In genomic region chr22:24954114-24954463, GRCh38 we compare ENCODE assay signal across 10 cellular contexts. TPM values are rescaled to one million over a fixed set of nuclear protein-coding genes. Genes with fewer than 3 reads are reported as not detected.
DNase-seq lines count a peak whose midpoint lies in the region; ATAC-seq and TF ChIP-seq lines count a peak whose summit lies in the region.
"Had no signal": no experiment of that assay in that cellular context is flagged by ENCODE, and none has a peak within 500 bp of the region (broad histone marks: within the 10 kb centered on the region; RNA-seq: fewer than 3 reads in every experiment).

No MANE protein-coding gene starts in this region.

- peaks cover 62% of the 10 kb centered on the region for H3K27me3 Mint-ChIP-seq in activated T-cell treated with anti-CD3 and anti-CD28 coated beads, Interleukin-2, amount 50 U/mL, for 72 hours (ENCODE audit: low read depth)
- peaks cover 51% of the 10 kb centered on the region for H3K27me3 Mint-ChIP-seq in activated T-cell treated with anti-CD3 and anti-CD28 coated beads, Interleukin-2, amount 50 U/mL, for 24 hours

- intact Hi-C loops in mammary epithelial cell (cut with micrococcal nuclease) (no loop called here), lower lobe of right lung (cut with DNase I) (loop anchor here (5.0 kb wide), 1 partner anchor 93 kb away; no protein-coding TSS in a partner anchor)

- peaks cover 12% of the 10 kb centered on the region for H3K4me1 Mint-ChIP-seq in activated T-cell treated with anti-CD3 and anti-CD28 coated beads, Interleukin-2, amount 50 U/mL, for 72 hours (ENCODE audit: low read depth)
- peaks cover 14% of the 10 kb centered on the region for H3K4me1 Mint-ChIP-seq in activated T-cell treated with anti-CD3 and anti-CD28 coated beads, Interleukin-2, amount 50 U/mL, for 24 hours (ENCODE audit: low read depth)

- BruUV-seq in mammary epithelial cell (replicated peaks; lab: Mats Ljungman, UMichigan) = TSS peak; percentile 26

- ATAC-seq in activated T-cell treated with anti-CD3 and anti-CD28 coated beads, Interleukin-2, amount 50 U/mL, for 72 hours (replicated peaks in 1 of 2) = no peak
- ATAC-seq in lower lobe of right lung = no peak

- CTCF ChIA-PET in mammary epithelial cell (lab: Charles Lee; ENCODE audit: low non-redundant PET) = no interaction called here

- H3K27me3 ChIP-seq in mammary epithelial cell (ENCODE audit: insufficient read depth, low read length) (no peaks in the 10 kb centered on the region), lower lobe of right lung (ENCODE audit: low read depth) (peaks cover 13% of the 10 kb centered on the region), tibial nerve (no peaks in the 10 kb centered on the region)

- peak overlapping the region; percentile 97 for H3K4me2 ChIP-seq in mammary epithelial cell (ENCODE audit: insufficient read depth, low read depth, low read length)

- H3K27ac Mint-ChIP-seq in activated T-cell treated with anti-CD3 and anti-CD28 coated beads, Interleukin-2, amount 50 U/mL, for 72 hours = no peak overlapping the region
- no peak overlapping the region for H3K27ac Mint-ChIP-seq in activated T-cell treated with anti-CD3 and anti-CD28 coated beads, Interleukin-2, amount 50 U/mL, for 24 hours

- no peaks in the 10 kb centered on the region for H4K20me1 ChIP-seq in mammary epithelial cell (ENCODE audit: insufficient read depth, low read length)

- H3K27ac ChIP-seq in mammary epithelial cell (ENCODE audit: insufficient read depth, low read depth, low read length) (peak overlapping the region; percentile 92), lower lobe of right lung (peak overlapping the region; percentile 79), tibial nerve (peak overlapping the region in 3 of 4 donors; percentile 85 to 88 (median 85))

- H3K36me3 Mint-ChIP-seq in activated T-cell treated with anti-CD3 and anti-CD28 coated beads, Interleukin-2, amount 50 U/mL, for 72 hours (ENCODE audit: insufficient read depth in 2 of 2) = no peaks in the 10 kb centered on the region
- no peaks in the 10 kb centered on the region for H3K36me3 Mint-ChIP-seq in activated T-cell treated with anti-CD3 and anti-CD28 coated beads, Interleukin-2, amount 50 U/mL, for 24 hours (ENCODE audit: low read depth)

- TF ChIP-seq CTCF in mammary epithelial cell (conservative IDR thresholded peaks at IDR 0.05 in 1 of 2, IDR thresholded peaks at IDR 0.05 in 1 of 2; ENCODE audit: extremely low read depth in 1 of 2, insufficient read depth in 1 of 2, low read depth in 1 of 2, low read length in 2 of 2) (no peak), lower lobe of right lung (IDR thresholded peaks at IDR 0.05) (no peak), tibial nerve (IDR thresholded peaks at IDR 0.05) (no peak)

- in situ Hi-C loops in mammary epithelial cell (cut with MboI; ENCODE audit: low sequenced_read_pairs in 2 of 2) = loop anchor here in 1 of 2 donors (5.0 kb wide), 1 partner anchor 93 kb away; no protein-coding TSS in a partner anchor

- no peaks in the 10 kb centered on the region for H3K9me3 ChIP-seq in mammary epithelial cell (replicated peaks; ENCODE audit: insufficient read depth, low read length)
- no peaks in the 10 kb centered on the region for H3K9me3 ChIP-seq in lower lobe of right lung
- no peaks in the 10 kb centered on the region for H3K9me3 ChIP-seq in tibial nerve

- peaks cover 61% of the 10 kb centered on the region for H3K79me2 ChIP-seq in mammary epithelial cell (ENCODE audit: insufficient read depth, low read length)

- TF ChIP-seq EP300 in tibial nerve (IDR thresholded peaks at IDR 0.05) = no peak

- H3K36me3 ChIP-seq in mammary epithelial cell (ENCODE audit: insufficient read depth, low read length) (no peaks in the 10 kb centered on the region), lower lobe of right lung (no peaks in the 10 kb centered on the region), tibial nerve (no peaks in the 10 kb centered on the region)

- H3K4me1 ChIP-seq in mammary epithelial cell (ENCODE audit: insufficient read depth, low read length) = peaks cover 43% of the 10 kb centered on the region
- peaks cover 24% of the 10 kb centered on the region for H3K4me1 ChIP-seq in lower lobe of right lung
- peaks cover 0 to 39% (median 17%) of the 10 kb centered on the region in 4 donors for H3K4me1 ChIP-seq in tibial nerve

- H3K9me3 Mint-ChIP-seq in activated T-cell treated with anti-CD3 and anti-CD28 coated beads, Interleukin-2, amount 50 U/mL, for 72 hours = no peaks in the 10 kb centered on the region
- no peaks in the 10 kb centered on the region for H3K9me3 Mint-ChIP-seq in activated T-cell treated with anti-CD3 and anti-CD28 coated beads, Interleukin-2, amount 50 U/mL, for 24 hours

- peak overlapping the region; percentile 36 to 56 for H3K4me3 Mint-ChIP-seq in activated T-cell treated with anti-CD3 and anti-CD28 coated beads, Interleukin-2, amount 50 U/mL, for 72 hours
- no peak overlapping the region for H3K4me3 Mint-ChIP-seq in activated T-cell treated with anti-CD3 and anti-CD28 coated beads, Interleukin-2, amount 50 U/mL, for 24 hours

- peak overlapping the region; percentile 95 for H3K9ac ChIP-seq in mammary epithelial cell (ENCODE audit: insufficient read depth, low read length)

- H3K4me3 ChIP-seq in mammary epithelial cell (replicated peaks in 1 of 3; ENCODE audit: insufficient read depth in 1 of 3, low read depth in 2 of 3, low read length in 3 of 3) (peak overlapping the region; percentile 73 to 93 (median 86)), lower lobe of right lung (peak overlapping the region; percentile 79), tibial nerve (peak overlapping the region in 3 of 4 donors; percentile 61 to 71 (median 66))

- peak overlapping the region; percentile 89 for H2AFZ ChIP-seq in mammary epithelial cell (ENCODE audit: low read depth, low read length)

- 15% methylated on average over 3 of the region's 4 CpGs for WGBS in mammary epithelial cell (ENCODE audit: low coverage, missing lambda C conversion rate)
- WGBS in tibial nerve, 2 donors = 41 to 42% methylated on average over 4 of the region's 4 CpGs

- DNase-seq in activated T-cell treated with anti-CD3 and anti-CD28 coated beads, Interleukin-2, amount 50 U/mL, for 72 hours = no peak
- DNase-seq in activated T-cell treated with anti-CD3 and anti-CD28 coated beads, Interleukin-2, amount 50 U/mL, for 24 hours = no peak
- DNase-seq in mammary epithelial cell (no peak), lower lobe of right lung (no peak), tibial nerve (ENCODE audit: low spot score in 2 of 2) (no peak), iPS-NIHi11 (ENCODE audit: low spot score) (no peak), SHP77 (lab: John Stamatoyannopoulos, UW) (no peak), NCI-H2171 (lab: John Stamatoyannopoulos, UW) (no peak)
- DNase-seq: NCI-H226 had no signal

- dilution Hi-C loops in mammary epithelial cell (cut with HindIII; ENCODE audit: low sequenced_read_pairs) = loop anchor here (5.0 kb wide), 2 partner anchors 98 to 213 kb away; no protein-coding TSS in a partner anchor

- TF ChIP-seq POLR2A in tibial nerve (IDR thresholded peaks at IDR 0.05) = no peak

RNA-seq across cellular contexts. Expression of gene KIAA1671, which starts 1.6 kb away (rescaled TPM):
- 10 to 100 TPM in 1 of 2 donors, 1 to 10 TPM in 1; 6.6 to 10.8 TPM for total RNA-seq in activated T-cell treated with anti-CD3 and anti-CD28 coated beads, Interleukin-2, amount 50 U/mL, for 72 hours
- total RNA-seq in mammary epithelial cell = 10 to 100 TPM; 38.4 to 48.8 TPM
- 11.8 TPM for polyA plus RNA-seq in mammary epithelial cell
- polyA minus RNA-seq in mammary epithelial cell = 60.7 TPM
- total RNA-seq in lower lobe of right lung = 40.7 TPM
- 10 to 100 TPM; 30.6 to 52.7 (median 39.9) TPM for total RNA-seq in tibial nerve

RNA-seq across cellular contexts. Expression of gene LHFPL7, which starts 7.6 kb away (rescaled TPM):
- total RNA-seq in activated T-cell treated with anti-CD3 and anti-CD28 coated beads, Interleukin-2, amount 50 U/mL, for 72 hours = not detected
- total RNA-seq in mammary epithelial cell = under 1 TPM in 1 of 2 donors, not detected in 1; 0.33 TPM
- 0.11 TPM for polyA plus RNA-seq in mammary epithelial cell
- not detected for polyA minus RNA-seq in mammary epithelial cell
- total RNA-seq in lower lobe of right lung = not detected
- total RNA-seq in tibial nerve = not detected
- polyA plus RNA-seq: BJ had no signal
